ENCODE assay signal across 23 cellular contexts in the genomic region with DNA sequence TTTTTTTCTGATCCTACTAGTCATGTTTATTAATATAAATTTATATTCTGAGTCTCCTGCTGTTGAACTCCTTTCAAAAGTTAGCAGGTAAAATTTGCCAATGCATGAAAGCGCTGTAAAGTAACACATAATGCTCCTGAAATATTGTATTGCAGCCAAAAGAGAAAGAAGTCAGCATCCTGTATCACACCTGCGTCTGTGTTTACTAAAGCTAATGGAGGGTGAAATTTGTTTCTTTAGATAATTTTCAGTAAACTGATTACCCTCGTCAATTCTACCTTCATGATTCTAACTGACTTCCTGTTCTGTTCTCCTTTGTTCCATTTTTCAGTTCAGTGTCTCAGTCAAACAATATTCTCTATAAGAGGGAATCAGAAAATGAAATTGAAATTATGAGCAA.
DNase-seq lines count a peak whose midpoint lies in the region; ATAC-seq, FAIRE-seq and TF ChIP-seq lines count a peak whose summit lies in the region.
"Had no signal": no experiment of that assay in that cellular context is flagged by ENCODE, and none has a peak within 500 bp of the region (broad histone marks: within the 10 kb centered on the region; RNA-seq: fewer than 3 reads in every experiment).

No MANE protein-coding gene starts in this region.

- H3K27me3 ChIP-seq in Karpas-422 (ENCODE audit: low read length) (no peaks in the 10 kb centered on the region), H1 (replicated peaks in 1 of 4; ENCODE audit: control insufficient read depth in 3 of 4, extremely low read depth in 1 of 4, insufficient read depth in 3 of 4, low read length in 3 of 4) (no peaks in the 10 kb centered on the region), foreskin keratinocyte (no peaks in the 10 kb centered on the region)
- H3K27me3 ChIP-seq: dorsolateral prefrontal cortex, SJCRH30, tibial artery had no signal

- no peak overlapping the region for H3K23ac ChIP-seq in H1 (ENCODE audit: insufficient read length)

- DNase-seq in Karpas-422, result no peak
- DNase-seq in NCI-H1930 (lab: John Stamatoyannopoulos, UW), result peak; percentile 89 to 93
- peak; percentile 95 for DNase-seq in NCI-H69 (lab: John Stamatoyannopoulos, UW)
- DNase-seq in H1 (ENCODE audit: low read depth in 1 of 2, low spot score in 2 of 2), result no peak
- DNase-seq in foreskin keratinocyte, result no peak
- DNase-seq in endothelial cell (ENCODE audit: low spot score), result no peak
- DNase-seq in Right ventricle myocardium inferior (ENCODE audit: missing footprints), result no peak
- DNase-seq: activated CD4-positive, alpha-beta T cell treated with anti-CD3 and anti-CD28 coated beads, Interleukin-2, amount 10 ng/mL, durations not matched to agents 24 days and 14 days; CD4-positive, alpha-beta T cell; central memory CD4-positive, alpha-beta T cell; dorsolateral prefrontal cortex; foreskin fibroblast; mesendoderm; NCI-H524; retina; SJCRH30; stimulated activated CD4-positive, alpha-beta T cell treated with anti-CD3 and anti-CD28 coated beads, Interleukin-2, amount 100 ng/mL, for 48 hours; stimulated activated naive CD4-positive, alpha-beta T cell; tibial artery had no signal

- H3K36me3 Mint-ChIP-seq in endothelial cell (ENCODE audit: low read depth, unreplicated experiment), result no peaks in the 10 kb centered on the region
- H3K36me3 Mint-ChIP-seq: activated naive CD8-positive, alpha-beta T cell had no signal

- no peaks in the 10 kb centered on the region for H3K9me2 ChIP-seq in Karpas-422 (replicated peaks; ENCODE audit: insufficient read depth, low read length)

- no peak for TF ChIP-seq EP300 in H1 (IDR thresholded peaks at IDR 0.05; ENCODE audit: borderline replicate concordance in 1 of 2, low read depth in 2 of 2, low read length in 2 of 2)

- TF ChIP-seq RAD21 in H1 (IDR thresholded peaks at IDR 0.05 in 1 of 2, conservative IDR thresholded peaks at IDR 0.05 in 1 of 2; ENCODE audit: low read depth in 2 of 2, low read length in 2 of 2), result no peak

- no peak overlapping the region for H3K14ac ChIP-seq in H1 (ENCODE audit: insufficient read length)

- H3K27ac ChIP-seq in Karpas-422 (ENCODE audit: low read length), result no peak overlapping the region
- no peak overlapping the region for H3K27ac ChIP-seq in H1 (ENCODE audit: low read depth, low read length)
- no peak overlapping the region for H3K27ac ChIP-seq in foreskin keratinocyte
- H3K27ac ChIP-seq: dorsolateral prefrontal cortex, SJCRH30, tibial artery had no signal

- POLR2A ChIA-PET in H1 (lab: Charles Lee; ENCODE audit: partially characterized antibody), result no interaction called here

- intact Hi-C loops in Right ventricle myocardium inferior (cut with DNase I), result no loop called here

- ATAC-seq in esophagus mucosa (no peak), foreskin keratinocyte (no peak), Right ventricle myocardium inferior (no peak)

- H3K4me3 Mint-ChIP-seq in endothelial cell (ENCODE audit: unreplicated experiment), result no peak overlapping the region
- H3K4me3 Mint-ChIP-seq: activated CD4-positive, alpha-beta T cell treated with anti-CD3 and anti-CD28 coated beads, Interleukin-2, amount 10 ng/mL, durations not matched to agents 24 days and 14 days; activated naive CD8-positive, alpha-beta T cell; CD4-positive, alpha-beta T cell had no signal

- H2BK12ac ChIP-seq in H1 (ENCODE audit: low read depth, low read length), result no peak overlapping the region

- H3K9me3 ChIP-seq in Karpas-422 (ENCODE audit: low read length) (no peaks in the 10 kb centered on the region), H1 (ENCODE audit: insufficient read depth in 2 of 2, low read depth in 1 of 2, low read length in 1 of 2) (no peaks in the 10 kb centered on the region)
- H3K9me3 ChIP-seq: SJCRH30, tibial artery had no signal

- no peak overlapping the region for H3K18ac ChIP-seq in H1 (ENCODE audit: extremely low read depth, low read length)

- no peak overlapping the region for H3K56ac ChIP-seq in H1 (replicated peaks; ENCODE audit: insufficient read length, low read depth, low read length)

- H3K27me3 Mint-ChIP-seq in endothelial cell (ENCODE audit: unreplicated experiment), result no peaks in the 10 kb centered on the region
- H3K27me3 Mint-ChIP-seq: activated CD4-positive, alpha-beta T cell treated with anti-CD3 and anti-CD28 coated beads, Interleukin-2, amount 10 ng/mL, durations not matched to agents 24 days and 14 days; activated naive CD8-positive, alpha-beta T cell; CD4-positive, alpha-beta T cell had no signal

- no peak overlapping the region for H2BK20ac ChIP-seq in H1 (ENCODE audit: low read length)

- H3K4me2 ChIP-seq in Karpas-422 (ENCODE audit: low read depth, low read length, poor library complexity, severe bottlenecking) (no peak overlapping the region), H1 (ENCODE audit: insufficient read depth in 1 of 2, low read depth in 2 of 2, low read length in 2 of 2) (no peak overlapping the region)

- H3K9ac ChIP-seq in Karpas-422 (ENCODE audit: low read length) (no peak overlapping the region), H1 (replicated peaks in 1 of 4; ENCODE audit: extremely low read depth in 1 of 4, low read depth in 3 of 4, low read length in 3 of 4) (no peak overlapping the region)

- no peak overlapping the region for H4K5ac ChIP-seq in H1 (ENCODE audit: insufficient read length, low read depth, low read length)

- TF ChIP-seq CTCF in H1 (IDR thresholded peaks at IDR 0.05; ENCODE audit: control extremely low read depth in 1 of 3, insufficient read depth in 1 of 3, low read depth in 1 of 3, low read length in 3 of 3) (no peak), foreskin keratinocyte (conservative IDR thresholded peaks at IDR 0.05) (no peak), endothelial cell (IDR thresholded peaks at IDR 0.05; ENCODE audit: unreplicated experiment) (no peak)

- H3K79me1 ChIP-seq in H1 (ENCODE audit: low read depth, low read length), result no peaks in the 10 kb centered on the region

- no peaks in the 10 kb centered on the region for H3K4me1 Mint-ChIP-seq in endothelial cell (ENCODE audit: unreplicated experiment)
- H3K4me1 Mint-ChIP-seq: activated CD4-positive, alpha-beta T cell treated with anti-CD3 and anti-CD28 coated beads, Interleukin-2, amount 10 ng/mL, durations not matched to agents 24 days and 14 days had no signal

- H2BK15ac ChIP-seq in H1 (ENCODE audit: low read length), result no peak overlapping the region

- no peak overlapping the region for H4K91ac ChIP-seq in H1 (replicated peaks; ENCODE audit: insufficient read length, low read length)

- no peak overlapping the region for H2BK120ac ChIP-seq in H1 (replicated peaks; ENCODE audit: low read depth, low read length)

- H3K9me3 Mint-ChIP-seq in endothelial cell (ENCODE audit: unreplicated experiment), result no peaks in the 10 kb centered on the region
- H3K9me3 Mint-ChIP-seq: activated CD4-positive, alpha-beta T cell treated with anti-CD3 and anti-CD28 coated beads, Interleukin-2, amount 10 ng/mL, durations not matched to agents 24 days and 14 days had no signal

- FAIRE-seq in H1 (lab: Jason Lieb, UNC), result no peak
- FAIRE-seq: astrocyte, GM19239 had no signal

- H3K4me3 ChIP-seq in Karpas-422 (ENCODE audit: low read length) (no peak overlapping the region), H1 (ENCODE audit: extremely low read depth in 1 of 4, insufficient read depth in 2 of 4, low read depth in 3 of 4, low read length in 4 of 4) (no peak overlapping the region)
- H3K4me3 ChIP-seq: dorsolateral prefrontal cortex, SJCRH30, tibial artery had no signal

- no peaks in the 10 kb centered on the region for H4K20me1 ChIP-seq in Karpas-422 (ENCODE audit: insufficient read depth, low read depth, low read length)
- H4K20me1 ChIP-seq in H1 (replicated peaks in 1 of 2; ENCODE audit: control insufficient read depth in 1 of 2, insufficient read depth in 2 of 2, low read length in 2 of 2), result no peaks in the 10 kb centered on the region

- CTCF ChIA-PET in H1 (lab: Charles Lee; ENCODE audit: partially characterized antibody), result no interaction called here

- H3K79me2 ChIP-seq in Karpas-422 (ENCODE audit: low read length) (no peaks in the 10 kb centered on the region), H1 (ENCODE audit: control insufficient read depth in 1 of 2, insufficient read depth in 2 of 2, low read length in 2 of 2) (no peaks in the 10 kb centered on the region)

- H3K23me2 ChIP-seq in H1 (ENCODE audit: low read depth, low read length), result no peaks in the 10 kb centered on the region

- H2AK5ac ChIP-seq in H1 (ENCODE audit: low read depth, low read length), result no peak overlapping the region

- no peak for TF ChIP-seq POLR2A in H1 (IDR thresholded peaks at IDR 0.05; ENCODE audit: control extremely low read depth in 1 of 2, low read depth in 2 of 2, low read length in 2 of 2)

- no peak overlapping the region for H3K4ac ChIP-seq in H1 (replicated peaks; ENCODE audit: insufficient read length, low read depth, low read length)

- no peak overlapping the region for H2BK5ac ChIP-seq in H1 (ENCODE audit: low read depth, low read length)

- no peak overlapping the region for H3K27ac Mint-ChIP-seq in endothelial cell (ENCODE audit: unreplicated experiment)
- H3K27ac Mint-ChIP-seq: activated CD4-positive, alpha-beta T cell treated with anti-CD3 and anti-CD28 coated beads, Interleukin-2, amount 10 ng/mL, durations not matched to agents 24 days and 14 days; activated naive CD8-positive, alpha-beta T cell; CD4-positive, alpha-beta T cell had no signal

- H3K36me3 ChIP-seq in Karpas-422 (ENCODE audit: insufficient read depth, low read length) (no peaks in the 10 kb centered on the region), H1 (ENCODE audit: control insufficient read depth in 2 of 4, insufficient read depth in 4 of 4, low read length in 3 of 4) (no peaks in the 10 kb centered on the region)
- H3K36me3 ChIP-seq: SJCRH30, tibial artery had no signal

- H3K4me1 ChIP-seq in Karpas-422 (ENCODE audit: low read length), result no peaks in the 10 kb centered on the region
- H3K4me1 ChIP-seq in H1 (replicated peaks in 1 of 4; ENCODE audit: control insufficient read depth in 3 of 4, insufficient read depth in 4 of 4, low read length in 3 of 4), result no peaks in the 10 kb centered on the region
- no peaks in the 10 kb centered on the region for H3K4me1 ChIP-seq in foreskin keratinocyte
- H3K4me1 ChIP-seq: SJCRH30, tibial artery had no signal

- 87% methylated on average over 3 of the region's 3 CpGs; no CpG with 5 or more reads in 1 of the 2 experiments for WGBS in H1 (ENCODE audit: extremely low coverage in 1 of 2, insufficient coverage in 1 of 2, insufficient read length in 1 of 2, insufficient replicate concordance in 2 of 2, low coverage in 1 of 2, low lambda C conversion rate in 2 of 2, missing lambda C conversion rate in 1 of 2), 2 experiments

- H2AFZ ChIP-seq in Karpas-422 (ENCODE audit: low read length) (peak overlapping the region; percentile 73), H1 (ENCODE audit: low read length) (peak overlapping the region; percentile 16; the same call in 1 of the 2 replicates)

- H4K8ac ChIP-seq in H1 (ENCODE audit: extremely low read depth, insufficient read depth, low read length), result no peak overlapping the region

TF ChIP-seq in H1, 55 proteins besides CTCF, POLR2A, EP300 and RAD21 (continues in another document):
- TF ChIP-seq NANOG (IDR thresholded peaks at IDR 0.05; ENCODE audit: insufficient read depth, low read depth, low read length, poor library complexity, severe bottlenecking), result no peak
- TF ChIP-seq SIX5 (IDR thresholded peaks at IDR 0.05; ENCODE audit: low read depth, low read length), result no peak
- TF ChIP-seq TEAD4 (IDR thresholded peaks at IDR 0.05; ENCODE audit: low read depth, low read length), result no peak
- TF ChIP-seq MAFK (IDR thresholded peaks at IDR 0.05; ENCODE audit: low read depth, low read length), result no peak

Comparison
In these comparisons a context has a peak if more than half of its experiments do, and no peak if none do; other contexts are left out.
1. DNase-seq: peak in NCI-H1930 (2 of 2) and NCI-H69 (single experiment); none in Karpas-422 (single experiment), H1 (0 of 2), foreskin keratinocyte (0 of 2), endothelial cell (single experiment) and Right ventricle myocardium inferior (single experiment).